ENCODE assay signal across 8 cellular contexts in the genomic region with DNA sequence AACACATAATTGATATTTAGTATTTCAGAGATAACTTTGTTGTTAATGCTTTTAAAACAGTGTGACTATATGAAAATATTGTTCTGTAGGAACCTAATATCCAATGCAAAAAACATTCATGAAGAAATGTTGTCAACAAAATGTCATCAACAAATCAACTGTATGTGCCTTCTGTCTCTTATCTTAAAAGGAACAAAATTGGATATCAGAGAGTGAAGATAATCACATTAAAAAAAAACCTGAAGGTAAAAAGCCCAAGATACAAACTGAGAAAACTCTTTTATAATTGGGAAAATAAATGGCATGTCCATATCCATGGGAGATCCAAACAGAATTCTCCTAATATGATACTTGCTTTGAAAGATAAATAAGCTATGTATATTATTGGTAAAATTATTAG. TPM values are rescaled to one million over a fixed set of nuclear protein-coding genes. Genes with fewer than 3 reads are reported as not detected.
"Had no signal": no experiment of that assay in that cellular context is flagged by ENCODE, and none has a peak within 500 bp of the region (broad histone marks: within the 10 kb centered on the region; RNA-seq: fewer than 3 reads in every experiment).

No MANE protein-coding gene starts in this region.

- H3K4me3 Mint-ChIP-seq: IgD-negative memory B cell had no signal

- DNase-seq: IMR-90, KBM-7, KG1 had no signal

- FAIRE-seq: HepG2, HTR-8/SVneo, K562 had no signal

- ATAC-seq: HepG2, K562 had no signal

- H3K27ac ChIP-seq: HL-60 had no signal

- H3K27ac Mint-ChIP-seq: IgD-negative memory B cell had no signal

- H3K4me1 Mint-ChIP-seq: IgD-negative memory B cell had no signal

- H3K4me3 ChIP-seq: K562 had no signal

RNA-seq across cellular contexts. Expression of a gene that starts 33.9 kb away (rescaled TPM):
- total RNA-seq: IMR-90 had no signal
- polyA plus RNA-seq: HepG2, IMR-90 had no signal
